ENCODE assay signal across 7 cellular contexts in the genomic region with DNA sequence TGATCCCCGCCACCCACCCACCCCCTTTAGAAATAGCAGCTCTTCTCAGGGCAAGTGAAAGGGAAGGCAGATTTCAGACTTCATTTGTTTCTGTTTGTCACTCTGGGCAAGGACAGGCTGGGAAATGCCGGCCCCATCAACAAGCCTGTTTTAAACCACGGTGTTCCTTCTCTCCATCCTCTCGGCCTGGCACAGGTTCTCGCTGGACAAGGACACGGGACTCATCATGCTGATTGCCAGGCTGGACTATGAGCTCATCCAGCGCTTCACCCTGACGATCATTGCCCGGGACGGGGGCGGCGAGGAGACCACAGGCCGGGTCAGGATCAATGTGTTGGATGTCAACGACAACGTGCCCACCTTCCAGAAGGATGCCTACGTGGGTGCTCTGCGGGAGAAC.
"Had no signal": no experiment of that assay in that cellular context is flagged by ENCODE, and none has a peak within 500 bp of the region (broad histone marks: within the 10 kb centered on the region; RNA-seq: fewer than 3 reads in every experiment).

No MANE protein-coding gene starts in this region.

- H3K9me3 Mint-ChIP-seq: H9, IgD-negative memory B cell had no signal

- H3K36me3 Mint-ChIP-seq: IgD-negative memory B cell had no signal

- H3K27ac Mint-ChIP-seq: H9, IgD-negative memory B cell had no signal

- ATAC-seq: HepG2 had no signal

- H3K4me3 Mint-ChIP-seq: H9, IgD-negative memory B cell had no signal

- H3K4me1 Mint-ChIP-seq: H9 had no signal

- DNase-seq: GM23248, GOT3, H9, HCEC 1CT, KBM-7 had no signal
